Comparison of ENCODE assay signal across 12 cellular contexts in genomic region chr2:238869293-238870124, GRCh38. TPM values are rescaled to one million over a fixed set of nuclear protein-coding genes. Genes with fewer than 3 reads are reported as not detected.
DNase-seq lines count a peak whose midpoint lies in the region; TF ChIP-seq lines count a peak whose summit lies in the region.
"Had no signal": no experiment of that assay in that cellular context is flagged by ENCODE, and none has a peak within 500 bp of the region (broad histone marks: within the 10 kb centered on the region; RNA-seq: fewer than 3 reads in every experiment).

No MANE protein-coding gene starts in this region.

- H3K4me3 Mint-ChIP-seq in progenitor cell of endocrine pancreas (ENCODE audit: low read depth), result no peak overlapping the region
- H3K4me3 Mint-ChIP-seq: activated naive CD8-positive, alpha-beta T cell; naive thymus-derived CD8-positive, alpha-beta T cell; stimulated activated naive CD8-positive, alpha-beta T cell treated with anti-CD3 and anti-CD28 coated beads, Interleukin-15, Interleukin-2, amounts not matched to agents 100 ng/mL and 50 ng/mL, for 24 hours had no signal

- H3K27ac Mint-ChIP-seq in progenitor cell of endocrine pancreas, result peak overlapping the region; percentile 94
- H3K27ac Mint-ChIP-seq: activated naive CD8-positive, alpha-beta T cell; naive thymus-derived CD8-positive, alpha-beta T cell; stimulated activated naive CD8-positive, alpha-beta T cell treated with anti-CD3 and anti-CD28 coated beads, Interleukin-15, Interleukin-2, amounts not matched to agents 100 ng/mL and 50 ng/mL, for 24 hours had no signal

- no peaks in the 10 kb centered on the region for H3K36me3 ChIP-seq in esophagus squamous epithelium

- no peaks in the 10 kb centered on the region for H3K36me3 Mint-ChIP-seq in progenitor cell of endocrine pancreas (ENCODE audit: insufficient read depth)
- H3K36me3 Mint-ChIP-seq: activated naive CD8-positive, alpha-beta T cell; naive thymus-derived CD8-positive, alpha-beta T cell had no signal

- no peaks in the 10 kb centered on the region for H3K9me3 ChIP-seq in esophagus squamous epithelium

- H3K27ac ChIP-seq in esophagus squamous epithelium, result peak overlapping the region in 3 of 4 donors; percentile 58 to 85 (median 74)

- peak; percentile 82 for DNase-seq in EH (ENCODE audit: low read depth)
- DNase-seq in NAMALWA (ENCODE audit: low spot score), result peak; percentile 45
- DNase-seq in esophagus squamous epithelium (lab: John Stamatoyannopoulos, UW), result no peak
- DNase-seq in progenitor cell of endocrine pancreas (ENCODE audit: low spot score, unreplicated experiment), result no peak
- no peak for DNase-seq in COR-L47 (lab: John Stamatoyannopoulos, UW)
- DNase-seq in dermis blood vessel endothelial cell, result no peak
- DNase-seq in DMS79 (lab: John Stamatoyannopoulos, UW), result no peak
- DNase-seq: effector memory CD4-positive, alpha-beta T cell; NCI-H146 had no signal

- no peaks in the 10 kb centered on the region for H3K4me1 Mint-ChIP-seq in progenitor cell of endocrine pancreas (ENCODE audit: low read depth)

- peaks cover 0 to 6% (median 0%) of the 10 kb centered on the region in 4 donors for H3K27me3 ChIP-seq in esophagus squamous epithelium

- peaks cover 11 to 49% (median 17%) of the 10 kb centered on the region in 3 donors for H3K4me1 ChIP-seq in esophagus squamous epithelium

- no peaks in the 10 kb centered on the region for H3K9me3 Mint-ChIP-seq in progenitor cell of endocrine pancreas (ENCODE audit: low read depth)
- H3K9me3 Mint-ChIP-seq: naive thymus-derived CD8-positive, alpha-beta T cell had no signal

- no peak for TF ChIP-seq POLR2A in esophagus squamous epithelium (IDR thresholded peaks at IDR 0.05)

- no peak overlapping the region for H3K4me3 ChIP-seq in esophagus squamous epithelium

- no peak for TF ChIP-seq CTCF in esophagus squamous epithelium (IDR thresholded peaks at IDR 0.05)
- no peak for TF ChIP-seq CTCF in progenitor cell of endocrine pancreas (IDR thresholded peaks at IDR 0.05; ENCODE audit: unreplicated experiment)

- WGBS in esophagus squamous epithelium, 2 donors, result 72 to 90% methylated on average over 9 of the region's 9 CpGs

- intact Hi-C loops in esophagus squamous epithelium (cut with DNase I), result no loop called here

- H3K27me3 Mint-ChIP-seq in progenitor cell of endocrine pancreas, result peaks cover 4% of the 10 kb centered on the region

RNA-seq across cellular contexts. Expression of gene TWIST2, which starts 21.6 kb away (rescaled TPM):
- 10 to 100 TPM in 1 of 4 donors, 1 to 10 TPM in 3; 3.1 to 33.0 (median 4.9) TPM for total RNA-seq in esophagus squamous epithelium
- not detected in 2 replicates for total RNA-seq in progenitor cell of endocrine pancreas
- 0.56 TPM in 1 of 2 replicates, not detected in the other for total RNA-seq in dermis blood vessel endothelial cell
- total RNA-seq: naive thymus-derived CD8-positive, alpha-beta T cell had no signal

Comparison
In these comparisons a context has a peak if more than half of its experiments do, and no peak if none do; other contexts are left out.
1. DNase-seq: peak in EH (single experiment) and NAMALWA (single experiment); none in esophagus squamous epithelium (single experiment), progenitor cell of endocrine pancreas (single experiment), COR-L47 (single experiment), dermis blood vessel endothelial cell (single experiment) and DMS79 (single experiment).